In genomic region chr15:78968114-78968513, GRCh38 we compare ENCODE assay signal across 21 cellular contexts.
"Had no signal": no experiment of that assay in that cellular context is flagged by ENCODE, and none has a peak within 500 bp of the region (broad histone marks: within the 10 kb centered on the region; RNA-seq: fewer than 3 reads in every experiment).

No MANE protein-coding gene starts in this region.

- H3K4me1 Mint-ChIP-seq: activated CD4-positive, alpha-beta T cell treated with anti-CD3 and anti-CD28 coated beads, Interleukin-2, amount 10 ng/mL, durations not matched to agents 24 days and 14 days; activated naive CD4-positive, alpha-beta T cell treated with anti-CD3 and anti-CD28 coated beads, Interleukin-2, amount 50 U/mL, for 24 hours had no signal

- ATAC-seq: activated CD8-positive, alpha-beta T cell treated with anti-CD3 and anti-CD28 coated beads for 36 hours had no signal

- H3K9me3 Mint-ChIP-seq: activated CD4-positive, alpha-beta T cell treated with anti-CD3 and anti-CD28 coated beads, Interleukin-2, amount 10 ng/mL, durations not matched to agents 24 days and 14 days; activated CD8-positive, alpha-beta T cell treated with anti-CD3 and anti-CD28 coated beads for 36 hours; activated naive CD4-positive, alpha-beta T cell treated with anti-CD3 and anti-CD28 coated beads, Interleukin-2, amount 50 U/mL, for 24 hours; activated naive CD8-positive, alpha-beta T cell treated with anti-CD3 and anti-CD28 coated beads, Interleukin-2, amount 10 ng/mL, durations not matched to agents 7 days and 5 days; activated T-cell treated with anti-CD3 and anti-CD28 coated beads, Interleukin-2, amount 50 U/mL, for 24 hours; activated T-helper 2 cell treated with anti-CD3 and anti-CD28 coated beads, Interferon-gamma antibody, Interleukin-2, Interleukin-4, amounts not matched to agents 10 μg/mL and 5 μg/mL and 100 μg/mL, durations not matched to agents 14 hours and 24 hours and 36 hours had no signal

- H3K9me3 ChIP-seq: ascending aorta, breast epithelium had no signal

- H3K27me3 Mint-ChIP-seq: activated CD8-positive, alpha-beta T cell treated with anti-CD3 and anti-CD28 coated beads for 36 hours; activated naive CD4-positive, alpha-beta T cell treated with anti-CD3 and anti-CD28 coated beads, Interleukin-2, amount 50 U/mL, for 24 hours; activated T-cell treated with anti-CD3 and anti-CD28 coated beads, Interleukin-2, amount 50 U/mL, for 24 hours had no signal

- H3K36me3 ChIP-seq: ascending aorta, breast epithelium had no signal

- H3K4me3 Mint-ChIP-seq: activated CD4-positive, alpha-beta T cell treated with anti-CD3 and anti-CD28 coated beads, Interleukin-2, amount 10 ng/mL, durations not matched to agents 24 days and 14 days; activated CD8-positive, alpha-beta T cell treated with anti-CD3 and anti-CD28 coated beads for 36 hours; activated naive CD4-positive, alpha-beta T cell treated with anti-CD3 and anti-CD28 coated beads, Interleukin-2, amount 50 U/mL, for 24 hours; activated naive CD8-positive, alpha-beta T cell treated with anti-CD3 and anti-CD28 coated beads, Interleukin-2, amount 10 ng/mL, durations not matched to agents 7 days and 5 days; activated T-cell treated with anti-CD3 and anti-CD28 coated beads, Interleukin-2, amount 50 U/mL, for 24 hours had no signal

- H3K4me3 ChIP-seq: ascending aorta, breast epithelium had no signal

- H3K27ac ChIP-seq: breast epithelium had no signal

- H3K4me1 ChIP-seq: breast epithelium had no signal

- H3K36me3 Mint-ChIP-seq: activated naive CD4-positive, alpha-beta T cell treated with anti-CD3 and anti-CD28 coated beads, Interleukin-2, amount 50 U/mL, for 24 hours; activated naive CD8-positive, alpha-beta T cell treated with anti-CD3 and anti-CD28 coated beads, Interleukin-2, amount 10 ng/mL, durations not matched to agents 7 days and 5 days had no signal

- DNase-seq: activated CD4-positive, alpha-beta T cell treated with anti-CD3 and anti-CD28 coated beads, Interleukin-2, amount 10 ng/mL, durations not matched to agents 24 days and 14 days; activated CD4-positive, alpha-beta T cell treated with anti-CD3 and anti-CD28 coated beads, Interleukin-2, amount 50 U/mL, for 4 hours; activated CD8-positive, alpha-beta T cell treated with anti-CD3 and anti-CD28 coated beads for 36 hours; activated gamma-delta T cell; activated naive CD4-positive, alpha-beta T cell treated with Interleukin-2 at 50 U/mL for 16 hours; activated naive CD8-positive, alpha-beta T cell treated with anti-CD3 and anti-CD28 coated beads, Interleukin-2, amount 10 ng/mL, durations not matched to agents 7 days and 5 days; activated T-cell treated with anti-CD3 and anti-CD28 coated beads, Interleukin-2, amount 50 U/mL, for 24 hours; amygdala; NCI-H1092; NCI-H1436 treated with DMSO at 0.1 percent for 48 hours; NCI-H187; NCI-H2029 treated with DMSO at 0.1 percent for 48 hours; NCI-H345; NCI-H524 treated with DMSO at 0.1 percent for 48 hours; NK-92 treated with Interleukin-12 subunit alpha and Interleukin-12 subunit beta, amount 100 ng/mL, for 24 hours; Right ventricle myocardium superior; T1000 had no signal

- H3K27ac Mint-ChIP-seq: activated CD4-positive, alpha-beta T cell treated with anti-CD3 and anti-CD28 coated beads, Interleukin-2, amount 10 ng/mL, durations not matched to agents 24 days and 14 days; activated CD8-positive, alpha-beta T cell treated with anti-CD3 and anti-CD28 coated beads for 36 hours; activated naive CD4-positive, alpha-beta T cell treated with anti-CD3 and anti-CD28 coated beads, Interleukin-2, amount 50 U/mL, for 24 hours; activated naive CD8-positive, alpha-beta T cell treated with anti-CD3 and anti-CD28 coated beads, Interleukin-2, amount 10 ng/mL, durations not matched to agents 7 days and 5 days; activated T-cell treated with anti-CD3 and anti-CD28 coated beads, Interleukin-2, amount 50 U/mL, for 24 hours; activated T-helper 2 cell treated with anti-CD3 and anti-CD28 coated beads, Interferon-gamma antibody, Interleukin-2, Interleukin-4, amounts not matched to agents 10 μg/mL and 5 μg/mL and 100 μg/mL, durations not matched to agents 14 hours and 24 hours and 36 hours had no signal

- H3K27me3 ChIP-seq: ascending aorta, breast epithelium had no signal
